8 cellular contexts compared by ENCODE assay signal in the genomic region with DNA sequence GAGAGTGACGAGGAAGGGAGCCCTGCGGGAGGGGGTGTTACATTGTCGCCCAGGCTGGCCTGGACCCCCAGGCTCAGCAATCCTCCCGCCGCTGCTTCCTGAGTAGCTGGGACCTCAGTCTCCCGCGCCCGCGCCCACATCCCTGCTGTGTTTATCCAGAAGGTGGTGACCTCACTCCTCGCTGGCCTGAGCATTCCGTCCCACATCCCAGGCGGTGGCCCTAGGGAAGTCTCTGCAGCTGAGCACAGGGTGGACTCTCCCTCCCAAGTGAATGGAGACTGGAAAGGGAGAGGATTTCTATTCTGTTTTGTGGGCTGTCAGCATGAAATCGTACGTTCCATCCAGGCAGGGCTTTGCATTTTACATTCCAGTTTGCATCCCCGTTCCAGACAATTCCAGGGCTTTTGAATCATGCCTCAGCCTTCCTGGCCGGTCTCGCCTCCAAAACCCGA. TPM values are rescaled to one million over a fixed set of nuclear protein-coding genes. Genes with fewer than 3 reads are reported as not detected.
A peak's percentile ranks its signal among the peaks of the same experiment; 100 is the strongest.
DNase-seq lines count a peak whose midpoint lies in the region; ATAC-seq and TF ChIP-seq lines count a peak whose summit lies in the region.

No MANE protein-coding gene starts in this region.

- peak; percentile 40 for DNase-seq in AG08395 (ENCODE audit: low spot score)
- peak; percentile 65 for DNase-seq in H7
- DNase-seq in activated CD4-positive, alpha-beta memory T cell treated with anti-CD3 and anti-CD28 coated beads for 36 hours, result no peak
- DNase-seq in Right ventricle myocardium inferior (ENCODE audit: missing footprints), result peak; percentile 82
- DNase-seq in ovary, result peak; percentile 46 to 68 (median 60)
- DNase-seq in DMS114 treated with DMSO at 0.1 percent for 48 hours (lab: John Stamatoyannopoulos, UW; ENCODE audit: unreplicated experiment), result no peak
- no peak for DNase-seq in NCI-H345 treated with DMSO at 0.1 percent for 48 hours (lab: John Stamatoyannopoulos, UW; ENCODE audit: unreplicated experiment)

- H3K27me3 ChIP-seq in H7 (ENCODE audit: control insufficient read depth, insufficient read depth, low read length) (no peaks in the 10 kb centered on the region), ovary (no peaks in the 10 kb centered on the region)

- POLR2A ChIA-PET in activated CD4-positive, alpha-beta memory T cell treated with anti-CD3 and anti-CD28 coated beads for 36 hours (lab: Charles Lee), result interaction anchor here (0.6 kb wide), 1 partner anchor 199 kb away, joined by 3 read pairs; no protein-coding TSS in a partner anchor

- H3K4me3 Mint-ChIP-seq in activated CD4-positive, alpha-beta memory T cell treated with anti-CD3 and anti-CD28 coated beads for 36 hours, result peak overlapping the region; percentile 90

- CTCF ChIA-PET in activated CD4-positive, alpha-beta memory T cell treated with anti-CD3 and anti-CD28 coated beads for 36 hours (lab: Charles Lee), result interaction anchor here (2.4 kb wide), 1 partner anchor 199 kb away, joined by 7 read pairs; no protein-coding TSS in a partner anchor

- TF ChIP-seq EP300 in ovary (IDR thresholded peaks at IDR 0.05), result no peak

- ATAC-seq in Right ventricle myocardium inferior, result peak; percentile 69
- no peak for ATAC-seq in HG02981 (IDR thresholded peaks at IDR 0.05; ENCODE audit: unreplicated experiment)

- H3K27ac Mint-ChIP-seq in activated CD4-positive, alpha-beta memory T cell treated with anti-CD3 and anti-CD28 coated beads for 36 hours, result peak overlapping the region; percentile 80

- H3K4me1 ChIP-seq in ovary (ENCODE audit: insufficient read depth), result peaks cover 10% of the 10 kb centered on the region

- H3K4me1 Mint-ChIP-seq in activated CD4-positive, alpha-beta memory T cell treated with anti-CD3 and anti-CD28 coated beads for 36 hours (ENCODE audit: low read depth), result peaks cover 17% of the 10 kb centered on the region

- H3K27ac ChIP-seq in ovary, result peak overlapping the region; percentile 54 to 57

- peaks cover 16% of the 10 kb centered on the region for H3K9me3 Mint-ChIP-seq in activated CD4-positive, alpha-beta memory T cell treated with anti-CD3 and anti-CD28 coated beads for 36 hours

- H3K4me3 ChIP-seq in H7 (ENCODE audit: insufficient read depth, low read depth, low read length) (peak overlapping the region; percentile 36), ovary (peak overlapping the region; percentile 64)

- intact Hi-C loops in activated CD4-positive, alpha-beta memory T cell treated with anti-CD3 and anti-CD28 coated beads for 36 hours (cut with micrococcal nuclease), result loop anchor here (10.0 kb wide), 1 partner anchor 140 kb away; a partner anchor contains a TSS
- intact Hi-C loops in Right ventricle myocardium inferior (cut with DNase I) (no loop called here), ovary (cut with DNase I) (loop anchor here in 1 of 4 donors (10.0 kb wide), 1 partner anchor 200 kb away; a partner anchor contains a TSS)

- H3K36me3 Mint-ChIP-seq in activated CD4-positive, alpha-beta memory T cell treated with anti-CD3 and anti-CD28 coated beads for 36 hours, result peaks cover 25% of the 10 kb centered on the region

- no peaks in the 10 kb centered on the region for H3K9me3 ChIP-seq in ovary

- H3K27me3 Mint-ChIP-seq in activated CD4-positive, alpha-beta memory T cell treated with anti-CD3 and anti-CD28 coated beads for 36 hours, result no peaks in the 10 kb centered on the region

- TF ChIP-seq CTCF in ovary (IDR thresholded peaks at IDR 0.05), result no peak

- H3K36me3 ChIP-seq in H7 (replicated peaks; ENCODE audit: control insufficient read depth, insufficient read depth, low read length) (peaks cover 1% of the 10 kb centered on the region; the same call in 1 of the 2 replicates), ovary (no peaks in the 10 kb centered on the region)

- no peak for TF ChIP-seq POLR2A in ovary (IDR thresholded peaks at IDR 0.05)

- whole genome bisulfite sequencing in ovary, 3 donors, result 0 to 2% (median 1%) methylated on average over 18 of the region's 18 CpGs

RNA-seq across cellular contexts. Expression of a gene that starts 0.4 kb away (rescaled TPM):
- total RNA-seq in H7 (2014; rRNA removed; shearing (Covaris generic)), result 12.4 and 14.4 TPM in 2 replicates
- total RNA-seq in activated CD4-positive, alpha-beta memory T cell treated with anti-CD3 and anti-CD28 coated beads for 36 hours, result 1 to 10 TPM; 8.2 to 8.7 TPM
- total RNA-seq in Right ventricle myocardium inferior (4.6 TPM), ovary (10 to 100 TPM in 6 of 7 donors, 1 to 10 TPM in 1; 9.2 to 27.9 (median 21.8) TPM)
- 1 to 10 TPM; 6.8 to 9.8 TPM for polyA plus RNA-seq in ovary

RNA-seq across cellular contexts. Expression of a gene that starts 29.0 kb away (rescaled TPM):
- 11.3 and 23.6 TPM in 2 replicates for total RNA-seq in H7 (2014; rRNA removed; shearing (Covaris generic))
- total RNA-seq in activated CD4-positive, alpha-beta memory T cell treated with anti-CD3 and anti-CD28 coated beads for 36 hours, result 10 to 100 TPM; 14.5 to 19.9 TPM
- total RNA-seq in Right ventricle myocardium inferior (4.8 TPM), ovary (10 to 100 TPM in 6 of 7 donors, 1 to 10 TPM in 1; 4.0 to 25.7 (median 18.8) TPM)
- 1 to 10 TPM; 6.2 to 8.1 TPM for polyA plus RNA-seq in ovary

RNA-seq across cellular contexts. Expression of a gene that starts 37.2 kb away (rescaled TPM):
- total RNA-seq in H7 (2014; rRNA removed; shearing (Covaris generic)), result 29.7 and 44.9 TPM in 2 replicates
- total RNA-seq in activated CD4-positive, alpha-beta memory T cell treated with anti-CD3 and anti-CD28 coated beads for 36 hours, result 10 to 100 TPM; 10.6 to 11.3 TPM
- total RNA-seq in Right ventricle myocardium inferior (3.8 TPM), ovary (10 to 100 TPM in 5 of 7 donors, 1 to 10 TPM in 2; 8.5 to 19.5 (median 10.3) TPM)
- polyA plus RNA-seq in ovary, result 1 to 10 TPM; 6.7 to 7.8 TPM

Comparison
In these comparisons a context has a peak if more than half of its experiments do, and no peak if none do; other contexts are left out.
1. DNase-seq: peak in AG08395 (single experiment), H7 (single experiment), Right ventricle myocardium inferior (single experiment) and ovary (5 of 5); none in activated CD4-positive, alpha-beta memory T cell treated with anti-CD3 and anti-CD28 coated beads for 36 hours (single experiment), DMS114 treated with DMSO at 0.1 percent for 48 hours (single experiment) and NCI-H345 treated with DMSO at 0.1 percent for 48 hours (single experiment).